12 cellular contexts compared by ENCODE assay signal in genomic region chr6:134374486-134374885, GRCh38. TPM values are rescaled to one million over a fixed set of nuclear protein-coding genes. Genes with fewer than 3 reads are reported as not detected.
A peak's percentile ranks its signal among the peaks of the same experiment; 100 is the strongest.
DNase-seq lines count a peak whose midpoint lies in the region; ATAC-seq and TF ChIP-seq lines count a peak whose summit lies in the region.
"Had no signal": no experiment of that assay in that cellular context is flagged by ENCODE, and none has a peak within 500 bp of the region (broad histone marks: within the 10 kb centered on the region; RNA-seq: fewer than 3 reads in every experiment).

No MANE protein-coding gene starts in this region.

- intact Hi-C loops in CD14-positive monocyte (cut with micrococcal nuclease): loop anchor here in 1 of 2 donors (5.0 to 10.0 kb wide), 5 partner anchors 37 to 202 kb away; no protein-coding TSS in a partner anchor

- DNase-seq in CD14-positive monocyte (ENCODE audit: low spot score): no peak
- peak; percentile 10 for DNase-seq in HFFc6
- no peak for DNase-seq in chondrocyte (ENCODE audit: low spot score)
- no peak for DNase-seq in osteocyte (ENCODE audit: extremely low spot score, unreplicated experiment)
- no peak for DNase-seq in DMS53 (lab: John Stamatoyannopoulos, UW)
- DNase-seq in T-helper 9 cell: no peak
- no peak for DNase-seq in NCI-H1694 treated with DMSO at 0.1 percent for 48 hours (lab: John Stamatoyannopoulos, UW)
- DNase-seq: activated CD4-positive, CD25-positive, alpha-beta regulatory T cell; NCI-H774; posterior cingulate gyrus; stimulated activated naive CD4-positive, alpha-beta T cell had no signal

- H3K27ac Mint-ChIP-seq in CD14-positive monocyte (peak overlapping the region; percentile 97 to 99 (median 98)), HFFc6 (peak overlapping the region; percentile 73), chondrocyte (ENCODE audit: unreplicated experiment) (peak overlapping the region; percentile 86), osteocyte (ENCODE audit: unreplicated experiment) (peak overlapping the region; percentile 87)

- H3K4me1 Mint-ChIP-seq in CD14-positive monocyte: peaks cover 60% of the 10 kb centered on the region
- peaks cover 28% of the 10 kb centered on the region for H3K4me1 Mint-ChIP-seq in HFFc6 (ENCODE audit: low read depth)
- peaks cover 40% of the 10 kb centered on the region for H3K4me1 Mint-ChIP-seq in chondrocyte (ENCODE audit: low read depth)
- peaks cover 38% of the 10 kb centered on the region for H3K4me1 Mint-ChIP-seq in osteocyte (ENCODE audit: unreplicated experiment)

- H3K27me3 Mint-ChIP-seq in CD14-positive monocyte (ENCODE audit: low read depth in 3 of 3): peaks cover 0 to 8% (median 2%) of the 10 kb centered on the region in 3 donors
- H3K27me3 Mint-ChIP-seq in HFFc6 (ENCODE audit: insufficient read depth): no peaks in the 10 kb centered on the region; the same call in 1 of the 2 replicates
- H3K27me3 Mint-ChIP-seq in chondrocyte (ENCODE audit: low read depth): no peaks in the 10 kb centered on the region
- no peaks in the 10 kb centered on the region for H3K27me3 Mint-ChIP-seq in osteocyte (ENCODE audit: unreplicated experiment)

- ATAC-seq in GM19452 (IDR thresholded peaks at IDR 0.05; ENCODE audit: unreplicated experiment): no peak

- peaks cover 0 to 4% (median 2%) of the 10 kb centered on the region in 7 donors for H3K9me3 Mint-ChIP-seq in CD14-positive monocyte
- no peaks in the 10 kb centered on the region; the same call in 1 of the 2 replicates for H3K9me3 Mint-ChIP-seq in HFFc6
- no peaks in the 10 kb centered on the region for H3K9me3 Mint-ChIP-seq in chondrocyte (ENCODE audit: low read depth)
- peaks cover 3% of the 10 kb centered on the region for H3K9me3 Mint-ChIP-seq in osteocyte (ENCODE audit: unreplicated experiment)

- TF ChIP-seq CTCF in CD14-positive monocyte (IDR thresholded peaks at IDR 0.05) (no peak), HFFc6 (IDR thresholded peaks at IDR 0.05) (no peak), chondrocyte (IDR thresholded peaks at IDR 0.05) (no peak), osteocyte (IDR thresholded peaks at IDR 0.05) (no peak)

- H3K4me3 Mint-ChIP-seq in CD14-positive monocyte (no peak overlapping the region), HFFc6 (no peak overlapping the region), chondrocyte (ENCODE audit: unreplicated experiment) (no peak overlapping the region), osteocyte (ENCODE audit: unreplicated experiment) (no peak overlapping the region)

- peaks cover 10 to 15% of the 10 kb centered on the region in 2 donors for H3K36me3 Mint-ChIP-seq in CD14-positive monocyte
- peaks cover 4% of the 10 kb centered on the region; the same call in 1 of the 2 replicates for H3K36me3 Mint-ChIP-seq in HFFc6 (ENCODE audit: low read depth)
- no peaks in the 10 kb centered on the region for H3K36me3 Mint-ChIP-seq in chondrocyte (ENCODE audit: low read depth)
- H3K36me3 Mint-ChIP-seq in osteocyte (ENCODE audit: unreplicated experiment): no peaks in the 10 kb centered on the region

RNA-seq across cellular contexts. Expression of gene SGK1, which starts 56.6 kb away (rescaled TPM):
- polyA plus RNA-seq in CD14-positive monocyte: 100 to 1,000 TPM; 373 to 419 TPM
- total RNA-seq in HFFc6 (2021; fragmentation: NEBNext Ultra II Directional; extraction: Animal tissue kit (Norgen Biotek cat#: 25700)): 100 to 1,000 TPM in 4 of 6 experiments, 10 to 100 TPM in 2; 75.4 to 117 (median 104) TPM
- total RNA-seq in chondrocyte: 91.0 to 128 TPM (median 102 TPM) in 3 replicates
- total RNA-seq in osteocyte: 448 and 492 TPM in 2 replicates
